Comparison of ENCODE assay signal across 23 cellular contexts in the genomic region with DNA sequence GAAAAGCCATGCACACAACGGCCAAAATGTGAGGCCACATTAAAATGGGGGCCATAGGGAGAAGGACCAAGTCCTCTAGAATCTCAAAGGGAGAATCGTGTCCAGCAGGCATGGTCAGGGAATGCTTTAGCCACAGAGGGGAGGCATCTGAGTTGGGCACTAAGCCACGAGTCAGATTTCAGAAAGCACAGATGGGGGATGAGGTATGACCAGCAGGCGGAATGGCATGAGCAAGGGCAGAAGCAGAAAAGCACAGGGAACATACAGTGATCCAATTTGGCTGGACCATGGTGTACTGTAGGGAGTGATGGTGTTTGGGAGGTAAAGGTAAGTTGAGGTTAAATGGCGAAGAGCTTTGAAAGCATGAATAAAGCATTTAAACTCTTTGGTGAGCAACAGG.
"Had no signal": no experiment of that assay in that cellular context is flagged by ENCODE, and none has a peak within 500 bp of the region (broad histone marks: within the 10 kb centered on the region; RNA-seq: fewer than 3 reads in every experiment).

No MANE protein-coding gene starts in this region.

- DNase-seq: islet precursor cell; left ventricle myocardium inferior; midbrain; mucosa of descending colon; naive thymus-derived CD8-positive, alpha-beta T cell; nucleus accumbens; pancreas; retina; right cardiac atrium; small intestine; spleen; stimulated activated CD4-positive, alpha-beta T cell treated with anti-CD3 and anti-CD28 coated beads, Interleukin-4, amount 100 ng/mL, for 4 hours; stimulated activated CD8-positive, alpha-beta memory T cell treated with anti-CD3 and anti-CD28 coated beads, Interleukin-4, amount 100 ng/mL, for 48 hours; stimulated activated naive CD4-positive, alpha-beta T cell treated with Interleukin-2 at 50 U/mL for 16 hours; stimulated activated naive CD8-positive, alpha-beta T cell treated with anti-CD3 and anti-CD28 coated beads, Interleukin-15, amount 100 ng/mL, for 72 hours; substantia nigra; upper lobe of left lung had no signal

- H3K79me2 ChIP-seq: hepatocyte had no signal

- H3K4me3 ChIP-seq: hepatocyte, left ventricle myocardium inferior, lung, mucosa of descending colon, pancreas, spleen, tibial nerve, upper lobe of left lung, vagina had no signal

- H3K9me3 ChIP-seq: left ventricle myocardium inferior, mucosa of descending colon, pancreas, spleen, tibial nerve, upper lobe of left lung, vagina had no signal

- H3K4me1 ChIP-seq: left ventricle myocardium inferior, pancreas, spleen, tibial nerve, upper lobe of left lung, vagina had no signal

- H3K4me2 ChIP-seq: hepatocyte had no signal

- H2AFZ ChIP-seq: hepatocyte had no signal

- H3K36me3 ChIP-seq: left ventricle myocardium inferior, pancreas, spleen, tibial nerve, upper lobe of left lung, vagina had no signal

- FAIRE-seq: pancreas, small intestine had no signal

- ATAC-seq: mucosa of descending colon; naive thymus-derived CD8-positive, alpha-beta T cell; pancreas; right cardiac atrium; sciatic nerve; stimulated activated memory B cell treated with anti-CD40 and anti-IgM and Interleukin-4, amounts not matched to agents 10 μg/mL and 1 μg/mL and 100 μg/mL, for 72 hours; stimulated activated naive CD8-positive, alpha-beta T cell treated with anti-CD3 and anti-CD28 coated beads, Interleukin-15, amount 100 ng/mL, for 72 hours had no signal

- H3K27me3 ChIP-seq: hepatocyte, pancreas, spleen, tibial nerve, upper lobe of left lung, vagina had no signal

- H3K27ac ChIP-seq: hepatocyte, left ventricle myocardium inferior, pancreas, spleen, tibial nerve, upper lobe of left lung, vagina had no signal
